10 cellular contexts compared by ENCODE assay signal in the genomic region with DNA sequence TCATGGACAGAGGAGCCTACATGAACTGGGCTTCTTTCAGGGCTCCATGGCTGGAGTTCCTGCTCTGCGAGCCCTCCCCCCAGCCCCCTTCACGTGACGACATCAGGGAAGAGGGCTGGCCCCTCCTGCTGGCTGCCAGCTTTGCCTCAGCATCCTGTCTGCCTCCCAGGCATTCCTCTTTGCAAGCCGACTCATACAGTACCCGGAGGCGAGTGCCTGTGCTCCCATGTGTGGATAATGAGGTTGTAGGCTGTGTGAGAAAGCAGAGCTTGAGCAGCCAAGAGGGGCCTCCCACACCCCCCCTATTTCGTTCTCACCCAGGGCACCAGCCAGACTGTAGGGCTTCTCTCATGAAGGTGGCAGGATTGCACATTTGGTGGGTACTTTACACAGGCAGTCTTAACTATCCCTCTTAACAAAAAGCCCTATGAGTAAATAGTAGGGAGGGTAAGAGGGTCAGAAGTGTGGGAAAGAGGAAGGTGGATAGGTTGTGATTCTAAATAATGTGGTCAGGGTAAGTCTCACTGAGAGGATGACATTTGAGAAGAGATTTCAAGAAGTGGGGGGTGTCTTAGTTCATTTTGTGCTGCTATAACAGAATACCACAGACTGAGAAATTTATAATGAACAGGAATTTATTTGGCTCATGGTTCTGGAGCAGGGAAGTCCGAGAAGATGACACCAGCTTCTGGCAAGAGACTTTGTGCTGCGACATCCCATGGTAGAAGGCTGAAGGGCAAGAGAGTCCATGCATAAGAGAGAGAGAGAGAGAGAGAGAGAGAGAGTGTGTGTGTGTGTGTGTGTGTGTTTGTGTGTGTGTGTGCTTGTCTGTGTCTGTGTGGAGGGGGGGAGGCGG.
DNase-seq lines count a peak whose midpoint lies in the region; ATAC-seq and TF ChIP-seq lines count a peak whose summit lies in the region.
"Had no signal": no experiment of that assay in that cellular context is flagged by ENCODE, and none has a peak within 500 bp of the region (broad histone marks: within the 10 kb centered on the region; RNA-seq: fewer than 3 reads in every experiment).

No MANE protein-coding gene starts in this region.

- DNase-seq in Right ventricle myocardium inferior (ENCODE audit: missing footprints) (no peak), right atrium auricular region (ENCODE audit: low spot score) (no peak), SW480 (ENCODE audit: low spot score) (peak; percentile 8), left ventricle myocardium superior (peak; percentile 37), NCI-H2029 (lab: John Stamatoyannopoulos, UW) (no peak), COR-L47 (lab: John Stamatoyannopoulos, UW) (no peak), OCI-LY7 (ENCODE audit: low spot score) (no peak)
- DNase-seq: Caco-2; stimulated activated CD4-positive, alpha-beta T cell treated with anti-CD3 and anti-CD28 coated beads, Interleukin-1b, Interleukin-23, amount 100 ng/mL, for 48 hours had no signal

- H4K20me1 ChIP-seq in OCI-LY7 (ENCODE audit: insufficient read depth, low read length): no peaks in the 10 kb centered on the region

- TF ChIP-seq CTCF in right atrium auricular region (IDR thresholded peaks at IDR 0.05) (no peak), OCI-LY7 (conservative IDR thresholded peaks at IDR 0.05; ENCODE audit: low read length) (no peak)

- POLR2A ChIA-PET in OCI-LY7 (lab: Charles Lee): interaction anchor here (0.6 kb wide), 1 partner anchor 1484 kb away, joined by 3 read pairs; no protein-coding TSS in a partner anchor

- H3K79me2 ChIP-seq in OCI-LY7 (ENCODE audit: insufficient read depth, low read depth, low read length): no peaks in the 10 kb centered on the region

- H3K27ac ChIP-seq in right atrium auricular region: no peak overlapping the region
- no peak overlapping the region for H3K27ac ChIP-seq in OCI-LY7 (ENCODE audit: low read depth, low read length, poor library complexity, severe bottlenecking)

- H3K27me3 ChIP-seq in right atrium auricular region: no peaks in the 10 kb centered on the region

- H3K9me3 ChIP-seq in right atrium auricular region: no peaks in the 10 kb centered on the region
- no peaks in the 10 kb centered on the region for H3K9me3 ChIP-seq in OCI-LY7 (ENCODE audit: low read length)
- H3K9me3 ChIP-seq: Caco-2 had no signal

- no peak overlapping the region for H2AFZ ChIP-seq in OCI-LY7 (ENCODE audit: low read length)

- H3K4me2 ChIP-seq in OCI-LY7 (ENCODE audit: low read length): no peak overlapping the region

- intact Hi-C loops in Right ventricle myocardium inferior (cut with DNase I): no loop called here
- intact Hi-C loops in left ventricle myocardium superior (cut with micrococcal nuclease): no loop called here
- intact Hi-C loops in OCI-LY7 (cut with micrococcal nuclease; ENCODE audit: unreplicated experiment): no loop called here

- H3K9me2 ChIP-seq in OCI-LY7 (ENCODE audit: insufficient read depth, low read length): no peaks in the 10 kb centered on the region

- ATAC-seq in Right ventricle myocardium inferior (peak; percentile 83), left ventricle myocardium superior (peak; percentile 82), HG03196 (IDR thresholded peaks at IDR 0.05; ENCODE audit: unreplicated experiment) (no peak)

- no TSS peak for BruUV-seq in OCI-LY7 (replicated peaks; lab: Mats Ljungman, UMichigan)

- no peak overlapping the region for H3K4me3 ChIP-seq in right atrium auricular region
- no peak overlapping the region for H3K4me3 ChIP-seq in OCI-LY7 (ENCODE audit: low read depth, low read length, poor library complexity, severe bottlenecking)

- CTCF ChIA-PET in OCI-LY7 (lab: Charles Lee; ENCODE audit: unreplicated experiment): no interaction called here

- H3K4me1 ChIP-seq in right atrium auricular region (peaks cover 0 to 6% of the 10 kb centered on the region in 2 donors), OCI-LY7 (ENCODE audit: insufficient read depth, low read length, poor library complexity, severe bottlenecking) (no peaks in the 10 kb centered on the region)
- H3K4me1 ChIP-seq: Caco-2 had no signal

- H3K36me3 ChIP-seq in right atrium auricular region: no peaks in the 10 kb centered on the region
- no peaks in the 10 kb centered on the region for H3K36me3 ChIP-seq in OCI-LY7 (ENCODE audit: insufficient read depth, low read length)

Comparison
In these comparisons a context has a peak if more than half of its experiments do, and no peak if none do; other contexts are left out.
1. DNase-seq: peak in SW480 (single experiment) and left ventricle myocardium superior (single experiment); none in Right ventricle myocardium inferior (single experiment), right atrium auricular region (single experiment), NCI-H2029 (single experiment), COR-L47 (single experiment) and OCI-LY7 (single experiment).